13 cellular contexts compared by ENCODE assay signal in genomic region chr6:78525961-78526360, GRCh38.
DNase-seq lines count a peak whose midpoint lies in the region; ATAC-seq and TF ChIP-seq lines count a peak whose summit lies in the region.
"Had no signal": no experiment of that assay in that cellular context is flagged by ENCODE, and none has a peak within 500 bp of the region (broad histone marks: within the 10 kb centered on the region; RNA-seq: fewer than 3 reads in every experiment).

No MANE protein-coding gene starts in this region.

- BruUV-seq in PC-3 (replicated peaks; lab: Mats Ljungman, UMichigan), result no TSS peak

- H3K56ac ChIP-seq in mesendoderm (ENCODE audit: low read length), result no peak overlapping the region

- no peak overlapping the region for H3K4me3 Mint-ChIP-seq in activated naive CD8-positive, alpha-beta T cell treated with anti-CD3 and anti-CD28 coated beads for 36 hours
- H3K4me3 Mint-ChIP-seq: CD8-positive, alpha-beta memory T cell had no signal

- no peak overlapping the region for H3K4me2 ChIP-seq in PC-3 (ENCODE audit: low read length)
- H3K4me2 ChIP-seq in mesendoderm (ENCODE audit: low read length), result no peak overlapping the region
- H3K4me2 ChIP-seq: A549 had no signal

- no CpG with 5 or more reads among the region's 1 CpG for whole genome bisulfite sequencing in mesendoderm (ENCODE audit: extremely low coverage, insufficient coverage, low lambda C conversion rate)

- no peak for ATAC-seq in PC-3
- ATAC-seq: A549, HCT116 had no signal

- no peak for TF ChIP-seq CTCF in PC-3 (conservative IDR thresholded peaks at IDR 0.05; ENCODE audit: low read depth, low read length)

- no peaks in the 10 kb centered on the region for H3K4me1 Mint-ChIP-seq in activated naive CD8-positive, alpha-beta T cell treated with anti-CD3 and anti-CD28 coated beads for 36 hours
- H3K4me1 Mint-ChIP-seq: CD8-positive, alpha-beta memory T cell had no signal

- CTCF ChIA-PET in PC-3 (lab: Charles Lee), result no interaction called here

- POLR2A ChIA-PET in PC-3 (lab: Charles Lee; ENCODE audit: unreplicated experiment), result no interaction called here

- no peak overlapping the region for H4K5ac ChIP-seq in mesendoderm (ENCODE audit: low read length)

- H3K79me1 ChIP-seq in mesendoderm (ENCODE audit: low read length), result no peaks in the 10 kb centered on the region

- H3K27ac Mint-ChIP-seq in activated naive CD8-positive, alpha-beta T cell treated with anti-CD3 and anti-CD28 coated beads for 36 hours, result no peak overlapping the region
- H3K27ac Mint-ChIP-seq: CD8-positive, alpha-beta memory T cell had no signal

- H3K27ac ChIP-seq in PC-3 (ENCODE audit: low read length), result no peak overlapping the region
- no peak overlapping the region for H3K27ac ChIP-seq in mesendoderm (ENCODE audit: low read depth, low read length)
- H3K27ac ChIP-seq: A549, HL-60 had no signal

- no peaks in the 10 kb centered on the region for H3K9me3 ChIP-seq in PC-3 (ENCODE audit: low read length)
- H3K9me3 ChIP-seq: A549, Caco-2 had no signal

- no peak overlapping the region for H3K9ac ChIP-seq in PC-3 (ENCODE audit: low read length)
- no peak overlapping the region for H3K9ac ChIP-seq in mesendoderm (ENCODE audit: low read length)

- H2AFZ ChIP-seq in PC-3 (ENCODE audit: low read length), result no peak overlapping the region

- H4K20me1 ChIP-seq in PC-3 (ENCODE audit: low read length), result no peaks in the 10 kb centered on the region

- H3K9me3 Mint-ChIP-seq in activated naive CD8-positive, alpha-beta T cell treated with anti-CD3 and anti-CD28 coated beads for 36 hours, result no peaks in the 10 kb centered on the region

- no peak overlapping the region for H3K4me3 ChIP-seq in PC-3 (ENCODE audit: low read length)
- H3K4me3 ChIP-seq in mesendoderm (ENCODE audit: low read length), result no peak overlapping the region
- H3K4me3 ChIP-seq: A549 had no signal

- no peak overlapping the region for H2BK120ac ChIP-seq in mesendoderm (ENCODE audit: low read depth, low read length)

- no peak overlapping the region for H2AK5ac ChIP-seq in mesendoderm (ENCODE audit: low read length)

- DNase-seq in amygdala (lab: John Stamatoyannopoulos, UW) (peak in 30 of 56 donors; percentile 1 to 61 (median 12)), globus pallidus (ENCODE audit: low spot score) (peak; percentile 47), midbrain (lab: John Stamatoyannopoulos, UW) (peak; percentile 36), PC-3 (no peak), mesendoderm (no peak)
- DNase-seq in activated naive CD8-positive, alpha-beta T cell treated with anti-CD3 and anti-CD28 coated beads for 36 hours, result no peak
- DNase-seq: Caco-2; CD8-positive, alpha-beta memory T cell; DND-41; GF-D8 had no signal

- no peaks in the 10 kb centered on the region for H3K9me2 ChIP-seq in PC-3 (replicated peaks; ENCODE audit: low read length)

- H3K4me1 ChIP-seq in PC-3 (ENCODE audit: insufficient read depth, low read length), result 0 out of 2 replicates have a peak, but pooled peaks cover 4% of the 10 kb centered on the region
- H3K4me1 ChIP-seq in mesendoderm (ENCODE audit: control insufficient read depth, low read depth, low read length), result no peaks in the 10 kb centered on the region
- H3K4me1 ChIP-seq: A549 had no signal

- no peak overlapping the region for H3K23ac ChIP-seq in mesendoderm (ENCODE audit: low read length)

- no peaks in the 10 kb centered on the region for H3F3A ChIP-seq in PC-3 (ENCODE audit: low read length, unreplicated experiment)

- H3K27me3 ChIP-seq in PC-3 (ENCODE audit: low read length) (no peaks in the 10 kb centered on the region), mesendoderm (ENCODE audit: insufficient read depth, low read length, poor library complexity) (no peaks in the 10 kb centered on the region)

- H4K8ac ChIP-seq in mesendoderm (ENCODE audit: low read depth, low read length), result no peak overlapping the region

- no peaks in the 10 kb centered on the region for H3K36me3 ChIP-seq in PC-3 (ENCODE audit: low read depth, low read length)
- H3K36me3 ChIP-seq in mesendoderm (ENCODE audit: control insufficient read depth, insufficient read depth, low read length), result no peaks in the 10 kb centered on the region

- no peaks in the 10 kb centered on the region for H3K27me3 Mint-ChIP-seq in activated naive CD8-positive, alpha-beta T cell treated with anti-CD3 and anti-CD28 coated beads for 36 hours

- no peaks in the 10 kb centered on the region for H3K79me2 ChIP-seq in PC-3 (ENCODE audit: low read length)
- no peaks in the 10 kb centered on the region for H3K79me2 ChIP-seq in mesendoderm (ENCODE audit: control insufficient read depth, insufficient read depth, low read length)

- no peaks in the 10 kb centered on the region for H3K36me3 Mint-ChIP-seq in activated naive CD8-positive, alpha-beta T cell treated with anti-CD3 and anti-CD28 coated beads for 36 hours
- H3K36me3 Mint-ChIP-seq: CD8-positive, alpha-beta memory T cell had no signal

- no peak overlapping the region for H2BK5ac ChIP-seq in mesendoderm (ENCODE audit: low read length)

- H3K4ac ChIP-seq in mesendoderm (ENCODE audit: low read depth, low read length), result no peak overlapping the region

- no peak overlapping the region for H2BK15ac ChIP-seq in mesendoderm (replicated peaks; ENCODE audit: low read depth)

- intact Hi-C loops in PC-3 (cut with micrococcal nuclease), result no loop called here

- H3K18ac ChIP-seq in mesendoderm (ENCODE audit: low read length), result no peak overlapping the region

Comparison
In these comparisons a context has a peak if more than half of its experiments do, and no peak if none do; other contexts are left out.
1. DNase-seq: peak in amygdala (30 of 56), globus pallidus (single experiment) and midbrain (single experiment); none in PC-3 (single experiment), activated naive CD8-positive, alpha-beta T cell treated with anti-CD3 and anti-CD28 coated beads for 36 hours (single experiment) and mesendoderm (single experiment).